27 cellular contexts compared by ENCODE assay signal in genomic region chr2:46249654-46250053, GRCh38.
"Had no signal": no experiment of that assay in that cellular context is flagged by ENCODE, and none has a peak within 500 bp of the region (broad histone marks: within the 10 kb centered on the region; RNA-seq: fewer than 3 reads in every experiment).

No MANE protein-coding gene starts in this region.

- H3K36me3 ChIP-seq: gastrocnemius medialis, heart left ventricle, neural progenitor cell, prostate gland, right atrium auricular region, sigmoid colon, stomach, tibial artery, upper lobe of left lung had no signal

- H3K4me3 Mint-ChIP-seq: memory B cell; naive B cell; natural killer cell treated with Interleukin-12 subunit alpha and Interleukin-12 subunit beta and Interleukin-15 and Interleukin-18, amount 100 ng/mL, for 72 hours; neural progenitor cell; stimulated activated effector memory CD8-positive, alpha-beta T cell treated with anti-CD3 and anti-CD28 coated beads, Interleukin-12 subunit alpha, Interleukin-12 subunit beta, amount 100 ng/mL, for 72 hours had no signal

- H3K4me3 ChIP-seq: coronary artery, gastrocnemius medialis, heart left ventricle, hepatocyte, lung, mucosa of descending colon, neural progenitor cell, prostate gland, right atrium auricular region, sigmoid colon, stomach, testis, tibial artery, upper lobe of left lung had no signal

- DNase-seq: dermis blood vessel endothelial cell; effector memory CD4-positive, alpha-beta T cell; foreskin fibroblast; gastrocnemius medialis; heart left ventricle; kidney; mucosa of descending colon; naive B cell; sigmoid colon; stimulated activated CD4-positive, alpha-beta T cell treated with anti-CD3 and anti-CD28 coated beads, Interleukin-2, amount 100 ng/mL, for 24 hours; stimulated activated CD4-positive, alpha-beta T cell treated with anti-CD3 and anti-CD28 coated beads, Interleukin-4, amount 100 ng/mL, for 24 hours; stimulated activated naive CD4-positive, alpha-beta T cell treated with Interleukin-2 at 50 U/mL for 16 hours; stomach; testis; tibial artery had no signal

- H3K36me3 Mint-ChIP-seq: memory B cell; naive B cell; natural killer cell treated with Interleukin-12 subunit alpha and Interleukin-12 subunit beta and Interleukin-15 and Interleukin-18, amount 100 ng/mL, for 72 hours; neural progenitor cell; stimulated activated effector memory CD8-positive, alpha-beta T cell treated with anti-CD3 and anti-CD28 coated beads, Interleukin-12 subunit alpha, Interleukin-12 subunit beta, amount 100 ng/mL, for 72 hours had no signal

- H3K27ac ChIP-seq: coronary artery, gastrocnemius medialis, heart left ventricle, hepatocyte, neural progenitor cell, parathyroid adenoma, prostate gland, right atrium auricular region, sigmoid colon, stomach, testis, tibial artery, upper lobe of left lung had no signal

- H3K27ac Mint-ChIP-seq: memory B cell; natural killer cell treated with Interleukin-12 subunit alpha and Interleukin-12 subunit beta and Interleukin-15 and Interleukin-18, amount 100 ng/mL, for 72 hours; neural progenitor cell; stimulated activated effector memory CD8-positive, alpha-beta T cell treated with anti-CD3 and anti-CD28 coated beads, Interleukin-12 subunit alpha, Interleukin-12 subunit beta, amount 100 ng/mL, for 72 hours had no signal

- H3K4me1 Mint-ChIP-seq: memory B cell; naive B cell; stimulated activated effector memory CD8-positive, alpha-beta T cell treated with anti-CD3 and anti-CD28 coated beads, Interleukin-12 subunit alpha, Interleukin-12 subunit beta, amount 100 ng/mL, for 72 hours had no signal

- H3K79me2 ChIP-seq: hepatocyte, parathyroid adenoma had no signal

- ATAC-seq: gastrocnemius medialis; heart left ventricle; left lobe of liver; mucosa of descending colon; natural killer cell treated with Interleukin-12 subunit alpha and Interleukin-12 subunit beta and Interleukin-15 and Interleukin-18, amount 100 ng/mL, for 72 hours; stimulated activated effector memory CD8-positive, alpha-beta T cell treated with anti-CD3 and anti-CD28 coated beads, Interleukin-12 subunit alpha, Interleukin-12 subunit beta, amount 100 ng/mL, for 72 hours had no signal

- H3K4me1 ChIP-seq: neural progenitor cell, prostate gland, stomach, testis had no signal

- H3K4me2 ChIP-seq: hepatocyte, neural progenitor cell had no signal

- H3K9me3 ChIP-seq: mucosa of descending colon, prostate gland, right atrium auricular region, testis, tibial artery had no signal

- H2AFZ ChIP-seq: hepatocyte, neural progenitor cell, parathyroid adenoma had no signal

- H3K9me3 Mint-ChIP-seq: memory B cell; natural killer cell treated with Interleukin-12 subunit alpha and Interleukin-12 subunit beta and Interleukin-15 and Interleukin-18, amount 100 ng/mL, for 72 hours; stimulated activated effector memory CD8-positive, alpha-beta T cell treated with anti-CD3 and anti-CD28 coated beads, Interleukin-12 subunit alpha, Interleukin-12 subunit beta, amount 100 ng/mL, for 72 hours had no signal
